8 cellular contexts compared by ENCODE assay signal in the genomic region with DNA sequence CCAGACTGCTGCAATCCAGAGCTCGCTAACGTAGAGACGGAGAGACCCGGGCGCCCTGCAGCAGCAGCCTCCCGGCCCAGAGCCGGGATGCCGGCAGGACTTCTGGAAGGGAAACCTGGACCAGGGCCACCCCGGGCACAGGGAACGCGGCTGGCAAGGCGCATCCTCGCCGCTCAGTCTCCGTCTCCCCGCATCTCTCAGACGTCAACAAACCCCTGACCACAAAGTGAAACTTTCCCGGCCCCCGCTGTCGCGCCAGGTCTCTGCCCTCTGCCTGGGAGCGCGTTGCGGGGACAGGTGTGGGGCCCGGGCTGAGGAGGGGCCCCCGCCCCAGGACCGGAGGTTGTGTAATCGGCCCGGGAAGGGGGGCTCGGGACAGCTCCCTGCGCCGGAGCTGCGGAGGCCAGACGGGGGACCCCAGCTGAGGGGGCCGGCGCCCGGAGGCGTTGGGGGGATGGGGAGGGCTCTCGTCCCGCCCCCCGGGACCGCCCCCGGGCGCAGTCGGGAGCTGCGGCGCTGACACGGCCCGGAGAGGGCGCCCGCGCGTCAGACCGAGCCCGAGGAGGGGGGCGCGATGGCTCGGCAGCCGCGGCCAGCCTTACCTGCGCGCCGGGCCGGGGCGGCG.
DNase-seq lines count a peak whose midpoint lies in the region; ATAC-seq and TF ChIP-seq lines count a peak whose summit lies in the region.

No MANE protein-coding gene starts in this region.

- H3K4me2 ChIP-seq in HCT116 (ENCODE audit: low read length), result peak overlapping the region; percentile 81

- peak overlapping the region; percentile 76 for H3K4me3 ChIP-seq in GM08714 (ENCODE audit: low read length)
- peak overlapping the region; percentile 72 to 81 for H3K4me3 ChIP-seq in HCT116 (replicated peaks in 1 of 2; ENCODE audit: low read depth in 1 of 2, low read length in 2 of 2)
- H3K4me3 ChIP-seq in LNCaP clone FGC (ENCODE audit: low read depth, low read length), result peak overlapping the region; percentile 87
- peak overlapping the region; percentile 62 to 98 (median 91) for H3K4me3 ChIP-seq in dorsolateral prefrontal cortex
- peak overlapping the region; percentile 93 for H3K4me3 ChIP-seq in lower lobe of right lung

- RAD21 ChIA-PET in HCT116 (lab: Charles Lee; ENCODE audit: low non-redundant PET in 1 of 2, low total read pairs in 2 of 2, uncharacterized antibody in 2 of 2, unreplicated experiment in 2 of 2), result interaction anchor here in 1 of 2 experiments (0.6 kb wide), 1 partner anchor 205 kb away, joined by 4 read pairs; no protein-coding TSS in a partner anchor

- no peaks in the 10 kb centered on the region for H3K36me3 Mint-ChIP-seq in T-cell

- peaks cover 10 to 20% of the 10 kb centered on the region in 2 experiments; a peak in 3 of 4 replicates for H3K4me1 ChIP-seq in HCT116 (ENCODE audit: control insufficient read depth in 1 of 2, insufficient read depth in 2 of 2, low read length in 2 of 2)
- H3K4me1 ChIP-seq in lower lobe of right lung, result peaks cover 11% of the 10 kb centered on the region

- no peaks in the 10 kb centered on the region for H3K27me3 Mint-ChIP-seq in T-cell

- H3K27ac Mint-ChIP-seq in T-cell, result peak overlapping the region; percentile 50 to 51

- H3K27me3 ChIP-seq in HCT116 (ENCODE audit: insufficient read depth, low read length) (no peaks in the 10 kb centered on the region), dorsolateral prefrontal cortex (no peaks in the 10 kb centered on the region), lower lobe of right lung (ENCODE audit: low read depth) (no peaks in the 10 kb centered on the region)

- ATAC-seq in HCT116, result peak; percentile 88
- ATAC-seq in T-cell (replicated peaks in 1 of 4), result peak; percentile 73 to 79 (median 76)
- ATAC-seq in lower lobe of right lung, result peak; percentile 86 to 87

- H2AFZ ChIP-seq in HCT116 (ENCODE audit: low read depth, low read length, poor library complexity, severe bottlenecking), result peak overlapping the region; percentile 49

- POLR2A ChIA-PET in HCT116 (lab: Charles Lee) (interaction anchor here (0.6 kb wide), 1 partner anchor 9 kb away, joined by 3 read pairs; no protein-coding TSS in a partner anchor), T-cell (lab: Charles Lee) (interaction anchor here in 1 of 2 donors (0.6 kb wide), 1 partner anchor 21 kb away, joined by 3 read pairs; no protein-coding TSS in a partner anchor)

- no peaks in the 10 kb centered on the region for H3K9me3 Mint-ChIP-seq in T-cell

- H3K27ac ChIP-seq in HCT116 (ENCODE audit: low read depth, low read length), result peak overlapping the region; percentile 63; the same call in 1 of the 2 replicates
- peak overlapping the region in 52 of 59 donors; percentile 13 to 92 (median 72) for H3K27ac ChIP-seq in dorsolateral prefrontal cortex
- peak overlapping the region; percentile 68 for H3K27ac ChIP-seq in lower lobe of right lung

- CTCF ChIA-PET in HCT116 (lab: Charles Lee) (no interaction called here), T-cell (lab: Charles Lee) (interaction anchor here in 1 of 2 donors (0.6 to 1.1 kb wide), 4 partner anchors 52 to 413 kb away, joined by 4 to 5 read pairs (median 4); no protein-coding TSS in a partner anchor)

- no peaks in the 10 kb centered on the region for H4K20me1 ChIP-seq in HCT116 (ENCODE audit: insufficient read depth)

- no TSS peak for BruUV-seq in HCT116 (replicated peaks; lab: Mats Ljungman, UMichigan)

- TF ChIP-seq CTCF in HCT116 (IDR thresholded peaks at IDR 0.05 in 2 of 3, conservative IDR thresholded peaks at IDR 0.05 in 1 of 3; ENCODE audit: borderline replicate concordance in 1 of 3, insufficient read depth in 1 of 3, low read depth in 2 of 3, low read length in 2 of 3) (peak in 1 of 3 experiments; percentile 28; a peak in 3 of 6 replicates), LNCaP clone FGC (IDR thresholded peaks at IDR 0.05; ENCODE audit: control insufficient read depth, extremely low read depth, insufficient read depth) (peak; percentile 74), dorsolateral prefrontal cortex (IDR thresholded peaks at IDR 0.05 in 54 of 56, conservative IDR thresholded peaks at IDR 0.05 in 2 of 56; ENCODE audit: low read depth in 1 of 56, partially characterized antibody in 56 of 56) (peak in 40 of 56 donors; percentile 16 to 65 (median 35)), lower lobe of right lung (IDR thresholded peaks at IDR 0.05) (peak; percentile 38)

- peak overlapping the region; percentile 65 for H3K9ac ChIP-seq in HCT116 (ENCODE audit: low read length)

- 0 out of 2 replicates have a peak, but pooled peaks have one; percentile 12 for TF ChIP-seq RAD21 in HCT116 (IDR thresholded peaks at IDR 0.05; ENCODE audit: low read depth)

- DNase-seq in 8988T, result peak; percentile 50
- peak; percentile 10 for DNase-seq in HCT116 (ENCODE audit: low read depth, low spot score)
- no peak for DNase-seq in LNCaP clone FGC (ENCODE audit: low read depth)
- peak in 11 of 34 experiments; percentile 8 to 48 (median 31) for DNase-seq in T-cell
- peak in 9 of 10 donors; percentile 30 to 78 (median 64) for DNase-seq in dorsolateral prefrontal cortex
- DNase-seq in lower lobe of right lung, result peak; percentile 66
- peak; percentile 20 to 24 for DNase-seq in stimulated activated CD8-positive, alpha-beta memory T cell treated with anti-CD3 and anti-CD28 coated beads, Interleukin-4, amount 100 ng/mL, for 4 hours (ENCODE audit: low read depth in 2 of 2, low spot score in 1 of 2)

- H3K9me3 ChIP-seq in HCT116 (ENCODE audit: control insufficient read depth in 1 of 2, insufficient read depth in 1 of 2, low read depth in 1 of 2, low read length in 2 of 2) (no peaks in the 10 kb centered on the region), lower lobe of right lung (no peaks in the 10 kb centered on the region)

- H3K4me1 Mint-ChIP-seq in T-cell, result peaks cover 48 to 51% (median 48%) of the 10 kb centered on the region in 3 donors

- no peak for TF ChIP-seq POLR2A in HCT116 (IDR thresholded peaks at IDR 0.05; ENCODE audit: borderline replicate concordance, extremely low read depth, insufficient read depth, insufficient read length)

- H3K36me3 ChIP-seq in HCT116 (ENCODE audit: control insufficient read depth in 1 of 2, insufficient read depth in 2 of 2, low read length in 2 of 2) (no peaks in the 10 kb centered on the region), lower lobe of right lung (no peaks in the 10 kb centered on the region)

- H3K9me2 ChIP-seq in HCT116 (ENCODE audit: insufficient read depth), result no peaks in the 10 kb centered on the region

- intact Hi-C loops in HCT116 (cut with micrococcal nuclease) (loop anchor here (5.0 to 10.0 kb wide), 2 partner anchors 223 to 461 kb away; no protein-coding TSS in a partner anchor), dorsolateral prefrontal cortex (cut with DNase I) (loop anchor here (5.0 to 10.0 kb wide), 6 partner anchors 118 to 647 kb away; partner anchors contain the start of genes HIVEP3 (in 2 of the 2), FOXJ3 (in 1 of the 2) and YBX1 (in 1 of the 2)), lower lobe of right lung (cut with DNase I) (no loop called here)

- peak overlapping the region in 2 of 3 donors; percentile 83 to 90 for H3K4me3 Mint-ChIP-seq in T-cell

- H3K79me2 ChIP-seq in HCT116 (ENCODE audit: insufficient read depth, low read length), result no peaks in the 10 kb centered on the region

TF ChIP-seq in HCT116, 20 proteins besides CTCF, POLR2A, EP300 and RAD21:
- TF ChIP-seq EGR1 (IDR thresholded peaks at IDR 0.05; ENCODE audit: low read depth) (0 out of 2 replicates have a peak, but pooled peaks have one; percentile 53), SIN3A (IDR thresholded peaks at IDR 0.05; ENCODE audit: low read depth) (no peak; the same call in 1 of the 2 replicates), TCF7L2 (IDR thresholded peaks at IDR 0.05; ENCODE audit: borderline replicate concordance, extremely low read depth, insufficient read depth, insufficient read length) (no peak)
